ENCODE assay signal across 25 cellular contexts in genomic region chr5:111002036-111002435, GRCh38.
A peak's percentile ranks its signal among the peaks of the same experiment; 100 is the strongest.
DNase-seq lines count a peak whose midpoint lies in the region; ATAC-seq and TF ChIP-seq lines count a peak whose summit lies in the region.
"Had no signal": no experiment of that assay in that cellular context is flagged by ENCODE, and none has a peak within 500 bp of the region (broad histone marks: within the 10 kb centered on the region; RNA-seq: fewer than 3 reads in every experiment).

No MANE protein-coding gene starts in this region.

- H3K27ac ChIP-seq in trophoblast cell (ENCODE audit: low read depth, low read length) (no peak overlapping the region), MM.1S (ENCODE audit: low read length) (no peak overlapping the region)
- H3K27ac ChIP-seq: BLaER1 had no signal

- no peak overlapping the region for H3K23ac ChIP-seq in trophoblast cell (ENCODE audit: low read length)

- H3K36me3 Mint-ChIP-seq in stimulated activated effector memory CD8-positive, alpha-beta T cell treated with anti-CD3 and anti-CD28 coated beads, Interleukin-12 subunit alpha, Interleukin-12 subunit beta, amount 100 ng/mL, for 72 hours, result no peaks in the 10 kb centered on the region
- H3K36me3 Mint-ChIP-seq: CD14-positive monocyte; CD4-positive, alpha-beta memory T cell; CD4-positive, CD25-positive, alpha-beta regulatory T cell; CD8-positive, alpha-beta memory T cell had no signal

- no peak overlapping the region for H2BK12ac ChIP-seq in trophoblast cell (ENCODE audit: low read length)

- H2BK5ac ChIP-seq in trophoblast cell (ENCODE audit: low read depth, low read length, poor library complexity), result no peak overlapping the region

- no peak overlapping the region for H3K14ac ChIP-seq in trophoblast cell (ENCODE audit: low read length)

- H4K20me1 ChIP-seq in MM.1S (ENCODE audit: insufficient read depth, low read length), result no peaks in the 10 kb centered on the region
- H4K20me1 ChIP-seq: BLaER1 had no signal

- no peak for TF ChIP-seq CTCF in MM.1S (IDR thresholded peaks at IDR 0.05; ENCODE audit: low read length)

- no peak overlapping the region for H4K12ac ChIP-seq in trophoblast cell (ENCODE audit: low read depth, low read length)

- H3K9me3 ChIP-seq in trophoblast cell (ENCODE audit: insufficient read depth, low read depth, low read length), result no peaks in the 10 kb centered on the region
- no peaks in the 10 kb centered on the region for H3K9me3 ChIP-seq in MM.1S (replicated peaks; ENCODE audit: insufficient read depth, low read length)
- H3K9me3 ChIP-seq: BE2C, BLaER1 had no signal

- no peak overlapping the region for H2AK5ac ChIP-seq in trophoblast cell (ENCODE audit: low read length)

- no peak overlapping the region for H3K27ac Mint-ChIP-seq in stimulated activated effector memory CD8-positive, alpha-beta T cell treated with anti-CD3 and anti-CD28 coated beads, Interleukin-12 subunit alpha, Interleukin-12 subunit beta, amount 100 ng/mL, for 72 hours
- H3K27ac Mint-ChIP-seq: CD14-positive monocyte; CD4-positive, alpha-beta memory T cell; CD4-positive, CD25-positive, alpha-beta regulatory T cell; CD8-positive, alpha-beta memory T cell had no signal

- H2BK120ac ChIP-seq in trophoblast cell (ENCODE audit: insufficient read depth, low read length, poor library complexity), result no peak overlapping the region

- peak; percentile 48 for DNase-seq in Right ventricle myocardium inferior (ENCODE audit: missing footprints)
- no peak for DNase-seq in Right ventricle myocardium superior
- DNase-seq in trophoblast cell, result peak; percentile 86 to 90
- DNase-seq in stimulated activated effector memory CD8-positive, alpha-beta T cell treated with anti-CD3 and anti-CD28 coated beads, Interleukin-12 subunit alpha, Interleukin-12 subunit beta, amount 100 ng/mL, for 72 hours (ENCODE audit: low spot score in 2 of 2), result no peak
- DNase-seq in MM.1S, result no peak
- DNase-seq in sciatic nerve (ENCODE audit: low spot score), result no peak
- DNase-seq: 8988T; ACHN; BE2C; C1 segment of cervical spinal cord; CD4-positive, alpha-beta memory T cell; CD4-positive, CD25-positive, alpha-beta regulatory T cell; CD8-positive, alpha-beta memory T cell; COR-L47; DMS 273 treated with DMSO at 0.1 percent for 48 hours; DMS153; DMS53; DMS79; DND-41; EL; GDM1 had no signal

- no peaks in the 10 kb centered on the region for H3K9me3 Mint-ChIP-seq in stimulated activated effector memory CD8-positive, alpha-beta T cell treated with anti-CD3 and anti-CD28 coated beads, Interleukin-12 subunit alpha, Interleukin-12 subunit beta, amount 100 ng/mL, for 72 hours

- no peaks in the 10 kb centered on the region for H3K4me1 Mint-ChIP-seq in stimulated activated effector memory CD8-positive, alpha-beta T cell treated with anti-CD3 and anti-CD28 coated beads, Interleukin-12 subunit alpha, Interleukin-12 subunit beta, amount 100 ng/mL, for 72 hours
- H3K4me1 Mint-ChIP-seq: CD14-positive monocyte; CD4-positive, alpha-beta memory T cell; CD4-positive, CD25-positive, alpha-beta regulatory T cell; CD8-positive, alpha-beta memory T cell had no signal

- H3K27me3 ChIP-seq in trophoblast cell (ENCODE audit: insufficient read depth, low read length) (no peaks in the 10 kb centered on the region), MM.1S (replicated peaks; ENCODE audit: insufficient read depth, low read length) (no peaks in the 10 kb centered on the region)
- H3K27me3 ChIP-seq: BLaER1 had no signal

- H3K18ac ChIP-seq in trophoblast cell (ENCODE audit: low read length), result no peak overlapping the region

- no peaks in the 10 kb centered on the region for H3F3A ChIP-seq in MM.1S (ENCODE audit: insufficient read depth, low read length)

- no peak overlapping the region for H4K8ac ChIP-seq in trophoblast cell (ENCODE audit: low read depth, low read length)

- no peaks in the 10 kb centered on the region for H3K4me1 ChIP-seq in trophoblast cell (ENCODE audit: control insufficient read depth in 1 of 2, insufficient read depth in 2 of 2, low read length in 2 of 2)
- H3K4me1 ChIP-seq in MM.1S (ENCODE audit: low read length), result no peaks in the 10 kb centered on the region
- H3K4me1 ChIP-seq: BE2C, BLaER1 had no signal

- H3K79me1 ChIP-seq in trophoblast cell (ENCODE audit: low read length), result no peaks in the 10 kb centered on the region

- H3K9me2 ChIP-seq in MM.1S (replicated peaks; ENCODE audit: insufficient read depth, low read length), result no peaks in the 10 kb centered on the region

- no peak overlapping the region for H3K4me3 Mint-ChIP-seq in stimulated activated effector memory CD8-positive, alpha-beta T cell treated with anti-CD3 and anti-CD28 coated beads, Interleukin-12 subunit alpha, Interleukin-12 subunit beta, amount 100 ng/mL, for 72 hours
- H3K4me3 Mint-ChIP-seq: CD14-positive monocyte; CD4-positive, alpha-beta memory T cell; CD4-positive, CD25-positive, alpha-beta regulatory T cell; CD8-positive, alpha-beta memory T cell had no signal

- H3K4me2 ChIP-seq in trophoblast cell (ENCODE audit: low read length) (no peak overlapping the region), MM.1S (ENCODE audit: low read depth, low read length) (no peak overlapping the region)
- H3K4me2 ChIP-seq: BLaER1 had no signal

- no peak overlapping the region for H3K4ac ChIP-seq in trophoblast cell (ENCODE audit: low read depth, low read length)

- H3K36me3 ChIP-seq in trophoblast cell (ENCODE audit: control insufficient read depth in 1 of 2, insufficient read depth in 2 of 2, low read length in 2 of 2) (no peaks in the 10 kb centered on the region), MM.1S (replicated peaks; ENCODE audit: insufficient read depth, low read length) (no peaks in the 10 kb centered on the region)
- H3K36me3 ChIP-seq: BE2C, BLaER1 had no signal

- H3K9ac ChIP-seq in trophoblast cell (ENCODE audit: low read length), result no peak overlapping the region
- no peak overlapping the region for H3K9ac ChIP-seq in MM.1S (ENCODE audit: low read length)
- H3K9ac ChIP-seq: BLaER1 had no signal

- no peak overlapping the region for H2AFZ ChIP-seq in trophoblast cell (ENCODE audit: insufficient read depth, low read length, poor library complexity)
- H2AFZ ChIP-seq in MM.1S (ENCODE audit: low read length), result no peak overlapping the region

- no CpG with 5 or more reads among the region's 3 CpGs for WGBS in trophoblast cell (ENCODE audit: extremely low coverage, insufficient coverage, insufficient read length)

- intact Hi-C loops in Right ventricle myocardium inferior (cut with DNase I), result no loop called here
- intact Hi-C loops in Right ventricle myocardium superior (cut with DNase I), result no loop called here
- intact Hi-C loops in sciatic nerve (cut with DNase I), result no loop called here

- H4K91ac ChIP-seq in trophoblast cell (ENCODE audit: low read depth, low read length), result no peak overlapping the region

- H3K4me3 ChIP-seq in trophoblast cell (ENCODE audit: low read depth, low read length), result no peak overlapping the region
- no peak overlapping the region for H3K4me3 ChIP-seq in MM.1S (ENCODE audit: low read length)
- H3K4me3 ChIP-seq: BLaER1, GM12878 had no signal

- ATAC-seq in Right ventricle myocardium inferior (no peak), Right ventricle myocardium superior (ENCODE audit: poor library complexity) (no peak), sciatic nerve (no peak), GM21381 (IDR thresholded peaks at IDR 0.05; ENCODE audit: unreplicated experiment) (no peak)
- peak; percentile 24 for ATAC-seq in stimulated activated effector memory CD8-positive, alpha-beta T cell treated with anti-CD3 and anti-CD28 coated beads, Interleukin-12 subunit alpha, Interleukin-12 subunit beta, amount 100 ng/mL, for 72 hours
- ATAC-seq: GM12878 had no signal

- H3K79me2 ChIP-seq in trophoblast cell (ENCODE audit: control insufficient read depth, insufficient read depth, low read length, poor library complexity), result no peaks in the 10 kb centered on the region
- H3K79me2 ChIP-seq in MM.1S (ENCODE audit: low read length), result no peaks in the 10 kb centered on the region

Comparison
In these comparisons a context has a peak if more than half of its experiments do, and no peak if none do; other contexts are left out.
1. DNase-seq: peak in Right ventricle myocardium inferior (single experiment) and trophoblast cell (2 of 2); none in Right ventricle myocardium superior (single experiment), stimulated activated effector memory CD8-positive, alpha-beta T cell treated with anti-CD3 and anti-CD28 coated beads, Interleukin-12 subunit alpha, Interleukin-12 subunit beta, amount 100 ng/mL, for 72 hours (0 of 2), MM.1S (single experiment) and sciatic nerve (single experiment).